8 cellular contexts compared by ENCODE assay signal in genomic region chr7:974820-975681, GRCh38. TPM values are rescaled to one million over a fixed set of nuclear protein-coding genes. Genes with fewer than 3 reads are reported as not detected.
A peak's percentile ranks its signal among the peaks of the same experiment; 100 is the strongest.
DNase-seq lines count a peak whose midpoint lies in the region; ATAC-seq lines count a peak whose summit lies in the region.

A gene with protein sequence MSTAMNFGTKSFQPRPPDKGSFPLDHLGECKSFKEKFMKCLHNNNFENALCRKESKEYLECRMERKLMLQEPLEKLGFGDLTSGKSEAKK (minus strand): TSS chr7:975549. CDS start chr7:975509, 40 bp downstream.

- intact Hi-C loops in naive thymus-derived CD4-positive, alpha-beta T cell (cut with micrococcal nuclease) = loop anchor here (1.0 to 5.0 kb wide), 14 partner anchors 12 to 828 kb away; partner anchors contain the start of genes GET4 (in 2 of the 2), GPR146 (in 2 of the 2), ZFAND2A (in 2 of the 2) and MICALL2 (in 1 of the 2)

- no peaks in the 10 kb centered on the region for H3K27me3 Mint-ChIP-seq in naive thymus-derived CD4-positive, alpha-beta T cell

- H3K27me3 ChIP-seq in naive thymus-derived CD4-positive, alpha-beta T cell (ENCODE audit: control insufficient read depth in 2 of 2, insufficient read depth in 2 of 2, low read length in 2 of 2) = no peaks in the 10 kb centered on the region

- peak within 1 kb of the TSS; percentile 86 to 96 (median 92) for H3K4me3 Mint-ChIP-seq in naive thymus-derived CD4-positive, alpha-beta T cell
- H3K4me3 Mint-ChIP-seq in stimulated activated effector memory CD8-positive, alpha-beta T cell treated with anti-CD3 and anti-CD28 coated beads, Interleukin-12 subunit alpha, Interleukin-12 subunit beta, amount 100 ng/mL, for 72 hours = peak within 1 kb of the TSS; percentile 88

- H3K9me3 Mint-ChIP-seq in naive thymus-derived CD4-positive, alpha-beta T cell = peaks cover 0 to 5% (median 0%) of the 10 kb centered on the region in 11 donors
- H3K9me3 Mint-ChIP-seq in stimulated activated effector memory CD8-positive, alpha-beta T cell treated with anti-CD3 and anti-CD28 coated beads, Interleukin-12 subunit alpha, Interleukin-12 subunit beta, amount 100 ng/mL, for 72 hours = no peaks in the 10 kb centered on the region

- H3K4me1 ChIP-seq in naive thymus-derived CD4-positive, alpha-beta T cell (ENCODE audit: control insufficient read depth in 2 of 2, insufficient read depth in 2 of 2, low read length in 2 of 2) = peaks cover 14 to 20% of the 10 kb centered on the region in 2 donors

- CTCF ChIA-PET in naive thymus-derived CD4-positive, alpha-beta T cell (lab: Charles Lee) = interaction anchor here (1.1 to 1.7 kb wide), 5 partner anchors 17 to 202 kb away, joined by 3 to 11 read pairs (median 4); no protein-coding TSS in a partner anchor

- H3K4me1 Mint-ChIP-seq in naive thymus-derived CD4-positive, alpha-beta T cell = peaks cover 12 to 36% (median 25%) of the 10 kb centered on the region in 7 donors
- peaks cover 13% of the 10 kb centered on the region for H3K4me1 Mint-ChIP-seq in stimulated activated effector memory CD8-positive, alpha-beta T cell treated with anti-CD3 and anti-CD28 coated beads, Interleukin-12 subunit alpha, Interleukin-12 subunit beta, amount 100 ng/mL, for 72 hours

- no peaks in the 10 kb centered on the region for H3K9me3 ChIP-seq in naive thymus-derived CD4-positive, alpha-beta T cell (ENCODE audit: control insufficient read depth in 2 of 3, low read length in 3 of 3)

- H3K4me3 ChIP-seq in Jurkat, Clone E6-1 (ENCODE audit: low read length) = peak within 1 kb of the TSS; percentile 85
- peak within 1 kb of the TSS; percentile 95 for H3K4me3 ChIP-seq in naive thymus-derived CD4-positive, alpha-beta T cell (ENCODE audit: low read length)

- ATAC-seq in GM21619 (IDR thresholded peaks at IDR 0.05; ENCODE audit: unreplicated experiment) = peak; percentile 57
- ATAC-seq in naive thymus-derived CD4-positive, alpha-beta T cell = peak; percentile 98
- peak; percentile 95 for ATAC-seq in stimulated activated effector memory CD8-positive, alpha-beta T cell treated with anti-CD3 and anti-CD28 coated beads, Interleukin-12 subunit alpha, Interleukin-12 subunit beta, amount 100 ng/mL, for 72 hours

- peak within 1 kb of the TSS; percentile 59 to 94 (median 89) for H3K27ac Mint-ChIP-seq in naive thymus-derived CD4-positive, alpha-beta T cell
- H3K27ac Mint-ChIP-seq in stimulated activated effector memory CD8-positive, alpha-beta T cell treated with anti-CD3 and anti-CD28 coated beads, Interleukin-12 subunit alpha, Interleukin-12 subunit beta, amount 100 ng/mL, for 72 hours = peak within 1 kb of the TSS; percentile 90

- peaks cover 5 to 34% (median 13%) of the 10 kb centered on the region in 3 experiments for H3K36me3 ChIP-seq in naive thymus-derived CD4-positive, alpha-beta T cell (ENCODE audit: control insufficient read depth in 2 of 3, insufficient read depth in 3 of 3, low read length in 3 of 3)

- H3K27ac ChIP-seq in naive thymus-derived CD4-positive, alpha-beta T cell (ENCODE audit: low read depth, low read length) = peak within 1 kb of the TSS; percentile 98

- DNase-seq in DMS153 (lab: John Stamatoyannopoulos, UW) = peak; percentile 77
- peak; percentile 81 for DNase-seq in Jurkat, Clone E6-1 (ENCODE audit: low read depth, low spot score)
- peak; percentile 89 for DNase-seq in RPMI7951 (ENCODE audit: low read depth)
- peak; percentile 86 for DNase-seq in activated T-helper 1 cell treated with Interleukin-2 at 50 U/mL for 16 hours (ENCODE audit: low read depth)
- peak; percentile 92 for DNase-seq in fibroblast of gingiva (ENCODE audit: low read depth)
- peak; percentile 82 to 92 (median 87) for DNase-seq in naive thymus-derived CD4-positive, alpha-beta T cell
- peak; percentile 90 to 92 for DNase-seq in stimulated activated effector memory CD8-positive, alpha-beta T cell treated with anti-CD3 and anti-CD28 coated beads, Interleukin-12 subunit alpha, Interleukin-12 subunit beta, amount 100 ng/mL, for 72 hours (ENCODE audit: low spot score in 2 of 2)

- POLR2A ChIA-PET in naive thymus-derived CD4-positive, alpha-beta T cell (lab: Charles Lee) = interaction anchor here (0.5 to 2.0 kb wide), 19 partner anchors 10 to 195 kb away, joined by 3 to 21 read pairs (median 4); partner anchors contain the start of genes GET4, GPR146 and ZFAND2A

- H3K36me3 Mint-ChIP-seq in naive thymus-derived CD4-positive, alpha-beta T cell = peaks cover 6 to 16% (median 9%) of the 10 kb centered on the region in 5 donors
- peaks cover 49% of the 10 kb centered on the region for H3K36me3 Mint-ChIP-seq in stimulated activated effector memory CD8-positive, alpha-beta T cell treated with anti-CD3 and anti-CD28 coated beads, Interleukin-12 subunit alpha, Interleukin-12 subunit beta, amount 100 ng/mL, for 72 hours

RNA-seq across cellular contexts. Expression of the gene that starts here (rescaled TPM):
- 26.1 TPM for polyA plus RNA-seq in Jurkat, Clone E6-1 (2012; ENCODE audit: insufficient read depth, insufficient read length)
- 6.8 and 7.1 TPM in 2 replicates for total RNA-seq in RPMI7951 (2014; rRNA removed; shearing (Covaris generic))
- total RNA-seq in naive thymus-derived CD4-positive, alpha-beta T cell = 10 to 100 TPM; 18.3 to 48.2 (median 46.1) TPM
- polyA plus RNA-seq in naive thymus-derived CD4-positive, alpha-beta T cell = 10 to 100 TPM; 26.7 to 28.1 TPM

Comparison
In these comparisons a context has a peak if more than half of its experiments do, and no peak if none do; other contexts are left out.
1. Peak in every context shown above with its lines: DNase-seq, ATAC-seq, H3K4me3 ChIP-seq and H3K27ac ChIP-seq.